ENCODE assay signal across 1 cellular context in the genomic region with DNA sequence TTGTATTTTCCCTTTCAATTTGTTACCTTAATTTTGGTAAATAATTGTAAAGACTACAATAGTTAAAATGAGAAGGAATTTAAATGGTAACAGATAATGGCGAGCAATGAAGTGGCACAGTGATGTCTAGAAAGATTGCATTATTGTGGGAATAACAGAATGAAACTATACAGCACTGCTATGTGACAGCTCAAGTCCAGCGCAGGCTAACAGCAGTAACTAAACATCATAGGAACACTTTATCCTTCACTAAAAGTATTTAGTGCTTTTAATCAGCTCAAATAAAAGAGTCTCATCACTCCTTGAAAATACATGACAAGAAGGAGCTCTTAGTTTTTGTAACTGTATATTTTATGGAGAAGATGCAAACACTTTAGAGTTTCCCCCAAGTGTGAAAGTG.
TF ChIP-seq lines count a peak whose summit lies in the region.

No MANE protein-coding gene starts in this region.

TF ChIP-seq in SK-N-SH treated with all-trans-retinoic acid at 6 μM for 48 hours, 23 proteins besides CTCF, POLR2A, EP300 and RAD21 (continued from another document):
- TF ChIP-seq ZFP3 (CRISPR knock-in tag; IDR thresholded peaks at IDR 0.05), result no peak
- TF ChIP-seq PPARA (CRISPR knock-in tag; IDR thresholded peaks at IDR 0.05; ENCODE audit: borderline replicate concordance), result no peak
- TF ChIP-seq GLIS3 (CRISPR knock-in tag; IDR thresholded peaks at IDR 0.05), result no peak
- TF ChIP-seq TSHZ2 (CRISPR knock-in tag; IDR thresholded peaks at IDR 0.05), result no peak
- no peak for TF ChIP-seq SNAI2 (CRISPR knock-in tag; IDR thresholded peaks at IDR 0.05)
- no peak for TF ChIP-seq ZNF565 (CRISPR knock-in tag; conservative IDR thresholded peaks at IDR 0.05; ENCODE audit: low read depth)
- TF ChIP-seq ZNF70 (CRISPR knock-in tag; IDR thresholded peaks at IDR 0.05), result no peak
- TF ChIP-seq TOX (CRISPR knock-in tag; IDR thresholded peaks at IDR 0.05; ENCODE audit: borderline replicate concordance), result no peak
- TF ChIP-seq TCF4 (CRISPR knock-in tag; IDR thresholded peaks at IDR 0.05; ENCODE audit: borderline replicate concordance), result no peak
